Comparison of ENCODE assay signal across 12 cellular contexts in the genomic region with DNA sequence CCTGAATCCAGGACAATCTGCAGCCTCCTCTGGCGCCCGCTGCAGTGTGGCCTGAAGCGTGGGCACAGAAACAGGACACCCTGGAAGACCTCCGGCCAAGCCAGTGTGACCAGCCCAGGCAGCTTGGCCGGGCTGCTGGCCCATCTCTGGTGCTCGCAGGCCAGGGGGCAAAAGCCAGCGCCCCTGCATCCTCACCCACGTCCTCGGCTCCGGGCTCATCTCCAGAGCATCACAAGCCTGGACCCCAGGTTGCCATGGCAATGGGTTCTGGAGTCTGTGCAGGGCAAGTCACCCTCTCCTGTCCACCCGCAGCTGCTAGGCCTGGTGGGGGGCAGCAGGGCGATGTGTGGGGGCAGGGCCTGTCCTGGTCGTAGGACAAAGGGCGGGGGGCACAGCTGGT. TPM values are rescaled to one million over a fixed set of nuclear protein-coding genes. Genes with fewer than 3 reads are reported as not detected.
DNase-seq lines count a peak whose midpoint lies in the region; ATAC-seq and TF ChIP-seq lines count a peak whose summit lies in the region.
"Had no signal": no experiment of that assay in that cellular context is flagged by ENCODE, and none has a peak within 500 bp of the region (broad histone marks: within the 10 kb centered on the region; RNA-seq: fewer than 3 reads in every experiment).

No MANE protein-coding gene starts in this region.

- no TSS peak for BruUV-seq in mammary epithelial cell (replicated peaks; lab: Mats Ljungman, UMichigan)
- BruUV-seq in MCF 10A (replicated peaks; lab: Mats Ljungman, UMichigan) = no TSS peak

- ATAC-seq in HG03565 (IDR thresholded peaks at IDR 0.05; ENCODE audit: unreplicated experiment) (no peak), GM21825 (IDR thresholded peaks at IDR 0.05; ENCODE audit: unreplicated experiment) (no peak)
- ATAC-seq in stimulated activated naive CD8-positive, alpha-beta T cell treated with anti-CD3 and anti-CD28 coated beads, Interleukin-15, Interleukin-2, amounts not matched to agents 100 U/mL and 50 U/mL, for 24 hours = no peak

- peak overlapping the region; percentile 90 for H3K4me2 ChIP-seq in mammary epithelial cell (ENCODE audit: insufficient read depth, low read depth, low read length)

- no peak overlapping the region for H3K27ac Mint-ChIP-seq in MCF 10A (ENCODE audit: low read depth, unreplicated experiment)

- no peak overlapping the region for H2AFZ ChIP-seq in mammary epithelial cell (ENCODE audit: low read depth, low read length)

- H3K4me1 ChIP-seq in mammary epithelial cell (ENCODE audit: insufficient read depth, low read length) = peaks cover 37% of the 10 kb centered on the region
- H3K4me1 ChIP-seq in mesodermal cell (ENCODE audit: control insufficient read depth, insufficient read depth, low read length, poor library complexity, severe bottlenecking) = peaks cover 38% of the 10 kb centered on the region
- peaks cover 45% of the 10 kb centered on the region for H3K4me1 ChIP-seq in vagina

- dilution Hi-C loops in mammary epithelial cell (cut with HindIII; ENCODE audit: low sequenced_read_pairs) = no loop called here

- H3K4me3 ChIP-seq in mammary epithelial cell (replicated peaks in 1 of 3; ENCODE audit: insufficient read depth in 1 of 3, low read depth in 2 of 3, low read length in 3 of 3) (no peak overlapping the region), dorsolateral prefrontal cortex (peak overlapping the region in 1 of 59 donors; percentile 14), mesodermal cell (ENCODE audit: extremely low read depth, insufficient read depth, low read length, poor library complexity, severe bottlenecking) (no peak overlapping the region), vagina (no peak overlapping the region)
- H3K4me3 ChIP-seq: MG63 had no signal

- DNase-seq in mammary epithelial cell = no peak
- DNase-seq in MCF 10A (ENCODE audit: unreplicated experiment) = no peak
- peak in 1 of 10 donors; percentile 41 for DNase-seq in dorsolateral prefrontal cortex
- no peak for DNase-seq in vagina (ENCODE audit: extremely low spot score in 2 of 2)
- no peak for DNase-seq in stimulated activated naive CD8-positive, alpha-beta T cell treated with anti-CD3 and anti-CD28 coated beads, Interleukin-15, Interleukin-2, amounts not matched to agents 100 U/mL and 50 U/mL, for 24 hours
- DNase-seq: activated T-cell treated with anti-CD3 and anti-CD28 coated beads for 4 hours had no signal

- 41% methylated on average over 8 of the region's 14 CpGs for WGBS in mammary epithelial cell (ENCODE audit: low coverage, missing lambda C conversion rate)
- WGBS in mesodermal cell (ENCODE audit: insufficient coverage in 2 of 2), 2 experiments = 88 to 90% methylated on average over 11 of the region's 14 CpGs

- TF ChIP-seq CTCF in mammary epithelial cell (conservative IDR thresholded peaks at IDR 0.05 in 1 of 2, IDR thresholded peaks at IDR 0.05 in 1 of 2; ENCODE audit: extremely low read depth in 1 of 2, insufficient read depth in 1 of 2, low read depth in 1 of 2, low read length in 2 of 2) (no peak), MCF 10A (IDR thresholded peaks at IDR 0.05; ENCODE audit: unreplicated experiment) (no peak), dorsolateral prefrontal cortex (IDR thresholded peaks at IDR 0.05 in 54 of 56, conservative IDR thresholded peaks at IDR 0.05 in 2 of 56; ENCODE audit: low read depth in 1 of 56, partially characterized antibody in 56 of 56) (no peak), vagina (IDR thresholded peaks at IDR 0.05) (no peak)

- in situ Hi-C loops in mammary epithelial cell (cut with MboI; ENCODE audit: low sequenced_read_pairs in 2 of 2) = no loop called here

- no peaks in the 10 kb centered on the region for H3K36me3 Mint-ChIP-seq in MCF 10A (ENCODE audit: insufficient read depth, unreplicated experiment)
- H3K36me3 Mint-ChIP-seq: naive thymus-derived CD4-positive, alpha-beta T cell had no signal

- POLR2A ChIA-PET in MCF 10A (lab: Yijun Ruan, JAX) = interaction anchor here (1.6 to 2.5 kb wide), 3 partner anchors 10 to 65 kb away, joined by 8 to 17 read pairs (median 14); partner anchors contain the start of genes PDGFB and RPL3

- H3K9me3 Mint-ChIP-seq in MCF 10A (ENCODE audit: unreplicated experiment) = no peaks in the 10 kb centered on the region
- H3K9me3 Mint-ChIP-seq: naive thymus-derived CD4-positive, alpha-beta T cell had no signal

- H3K79me2 ChIP-seq in mammary epithelial cell (ENCODE audit: insufficient read depth, low read length) = no peaks in the 10 kb centered on the region

- H3K36me3 ChIP-seq in mammary epithelial cell (ENCODE audit: insufficient read depth, low read length) (no peaks in the 10 kb centered on the region), mesodermal cell (ENCODE audit: control insufficient read depth, insufficient read depth, low read length) (no peaks in the 10 kb centered on the region), vagina (no peaks in the 10 kb centered on the region)
- H3K36me3 ChIP-seq: brain microvascular endothelial cell, MG63 had no signal

- H3K4me3 Mint-ChIP-seq in MCF 10A (ENCODE audit: unreplicated experiment) = no peak overlapping the region

- H3K9ac ChIP-seq in mammary epithelial cell (ENCODE audit: insufficient read depth, low read length) = no peak overlapping the region

- no peaks in the 10 kb centered on the region for H4K20me1 ChIP-seq in mammary epithelial cell (ENCODE audit: insufficient read depth, low read length)

- no peaks in the 10 kb centered on the region for H3K27me3 Mint-ChIP-seq in MCF 10A (ENCODE audit: insufficient read depth, unreplicated experiment)

- H3K4me1 Mint-ChIP-seq in MCF 10A (ENCODE audit: insufficient read depth, unreplicated experiment) = peaks cover 21% of the 10 kb centered on the region

- H3K9me3 ChIP-seq in mammary epithelial cell (replicated peaks; ENCODE audit: insufficient read depth, low read length) = no peaks in the 10 kb centered on the region
- no peaks in the 10 kb centered on the region for H3K9me3 ChIP-seq in mesodermal cell (ENCODE audit: control insufficient read depth, low read length)
- no peaks in the 10 kb centered on the region for H3K9me3 ChIP-seq in vagina
- H3K9me3 ChIP-seq: MG63 had no signal

- CTCF ChIA-PET in mammary epithelial cell (lab: Charles Lee; ENCODE audit: low non-redundant PET) = no interaction called here
- CTCF ChIA-PET in MCF 10A (lab: Yijun Ruan, JAX) = interaction anchor here (1.1 kb wide), 1 partner anchor 63 kb away, joined by 3 read pairs; no protein-coding TSS in a partner anchor

- intact Hi-C loops in mammary epithelial cell (cut with micrococcal nuclease) = no loop called here
- intact Hi-C loops in MCF 10A (cut with micrococcal nuclease) = loop anchor here (5.0 kb wide), 2 partner anchors 38 to 82 kb away; no protein-coding TSS in a partner anchor
- intact Hi-C loops in dorsolateral prefrontal cortex (cut with DNase I) = no loop called here
- intact Hi-C loops in vagina (cut with DNase I) = no loop called here

- no peaks in the 10 kb centered on the region for H3K27me3 ChIP-seq in mammary epithelial cell (ENCODE audit: insufficient read depth, low read length)
- H3K27me3 ChIP-seq in dorsolateral prefrontal cortex = no peaks in the 10 kb centered on the region
- H3K27me3 ChIP-seq in vagina = no peaks in the 10 kb centered on the region
- H3K27me3 ChIP-seq: brain microvascular endothelial cell, MG63 had no signal

- TF ChIP-seq POLR2A in vagina (IDR thresholded peaks at IDR 0.05) = no peak

- no peak overlapping the region for H3K27ac ChIP-seq in mammary epithelial cell (ENCODE audit: insufficient read depth, low read depth, low read length)
- peak overlapping the region in 57 of 59 donors; percentile 38 to 94 (median 80) for H3K27ac ChIP-seq in dorsolateral prefrontal cortex
- H3K27ac ChIP-seq in mesodermal cell (ENCODE audit: low read depth, low read length, severe bottlenecking) = peak overlapping the region; percentile 89
- peak overlapping the region; percentile 57 for H3K27ac ChIP-seq in vagina

RNA-seq across cellular contexts. Expression of gene PDGFB, which starts 9.3 kb away (rescaled TPM):
- 10 to 100 TPM; 11.2 to 29.2 TPM for total RNA-seq in mammary epithelial cell
- 9.1 TPM for polyA plus RNA-seq in mammary epithelial cell
- polyA minus RNA-seq in mammary epithelial cell = 32.0 TPM
- 0.29 and 0.37 TPM in 2 replicates for total RNA-seq in MCF 10A (2022)
- 10 to 100 TPM in 111 of 120 experiments, 1 to 10 TPM in 9; 5.1 to 28.8 (median 16.2) TPM for total RNA-seq in dorsolateral prefrontal cortex
- polyA plus RNA-seq in mesodermal cell (2013, experiment 1 of 2) = 25.4 TPM
- polyA plus RNA-seq in mesodermal cell (2013, experiment 2 of 2) = 17.3 TPM
- total RNA-seq in vagina = 4.7 TPM
